17 cellular contexts compared by ENCODE assay signal in the genomic region with DNA sequence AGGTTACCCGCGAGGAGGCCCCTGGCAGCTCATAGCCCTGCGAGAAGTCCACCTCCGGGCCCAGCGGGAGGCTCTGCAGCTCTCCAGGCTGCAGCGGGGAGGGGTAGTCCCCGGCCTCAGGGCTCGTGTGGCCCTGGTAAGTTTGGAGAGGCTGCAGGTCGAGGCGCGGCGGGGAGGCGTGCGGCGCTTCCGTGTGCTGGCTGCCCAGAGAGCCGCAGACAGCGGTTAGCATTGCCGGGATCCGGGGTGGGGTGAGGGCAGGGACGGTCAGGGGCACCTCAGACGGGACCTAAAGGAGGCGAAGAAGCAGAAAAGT. TPM values are rescaled to one million over a fixed set of nuclear protein-coding genes. Genes with fewer than 3 reads are reported as not detected.
"Had no signal": no experiment of that assay in that cellular context is flagged by ENCODE, and none has a peak within 500 bp of the region (broad histone marks: within the 10 kb centered on the region; RNA-seq: fewer than 3 reads in every experiment).

No MANE protein-coding gene starts in this region.

- H3K36me3 Mint-ChIP-seq: natural killer cell treated with Interleukin-12 subunit alpha and Interleukin-12 subunit beta and Interleukin-15 and Interleukin-18, amount 100 ng/mL, for 72 hours had no signal

- H3K36me3 ChIP-seq: left ventricle myocardium inferior, right lobe of liver, stomach, thoracic aorta had no signal

- H3K9me3 Mint-ChIP-seq: activated T-helper 17 cell treated with anti-CD3 and anti-CD28 coated beads, Interleukin-2, amount 50 U/mL, for 72 hours; natural killer cell treated with Interleukin-12 subunit alpha and Interleukin-12 subunit beta and Interleukin-15 and Interleukin-18, amount 100 ng/mL, for 72 hours had no signal

- H3K27ac ChIP-seq: left ventricle myocardium inferior, right lobe of liver, stomach, thoracic aorta had no signal

- H3K4me3 Mint-ChIP-seq: activated T-helper 17 cell treated with anti-CD3 and anti-CD28 coated beads, Interleukin-2, amount 50 U/mL, for 72 hours; natural killer cell treated with Interleukin-12 subunit alpha and Interleukin-12 subunit beta and Interleukin-15 and Interleukin-18, amount 100 ng/mL, for 72 hours had no signal

- H3K9me3 ChIP-seq: left ventricle myocardium inferior, right lobe of liver, stomach, thoracic aorta had no signal

- ATAC-seq: activated T-helper 17 cell treated with anti-CD3 and anti-CD28 coated beads, Interleukin-2, amount 50 U/mL, for 72 hours; natural killer cell treated with Interleukin-12 subunit alpha and Interleukin-12 subunit beta and Interleukin-15 and Interleukin-18, amount 100 ng/mL, for 72 hours; right lobe of liver had no signal

- H3K27ac Mint-ChIP-seq: activated T-helper 17 cell treated with anti-CD3 and anti-CD28 coated beads, Interleukin-2, amount 50 U/mL, for 72 hours; natural killer cell treated with Interleukin-12 subunit alpha and Interleukin-12 subunit beta and Interleukin-15 and Interleukin-18, amount 100 ng/mL, for 72 hours had no signal

- H3K4me3 ChIP-seq: left ventricle myocardium inferior, right lobe of liver, stomach, thoracic aorta had no signal

- DNase-seq: activated CD4-positive, alpha-beta T cell treated with anti-CD3 and anti-CD28 coated beads, Interleukin-2, amount 50 U/mL, for 4 hours; activated CD4-positive, CD25-positive, alpha-beta regulatory T cell treated with anti-CD3 and anti-CD28 coated beads, Interleukin-2, amount 50 U/mL, for 72 hours; activated naive CD4-positive, alpha-beta T cell treated with Interleukin-2 at 50 U/mL for 16 hours; aorta; cortex of kidney; effector CD8-positive, alpha-beta T cell; foreskin fibroblast; glutamatergic neuron; kidney; left ventricle myocardium inferior; right lobe of liver; stomach; T-helper 9 cell had no signal

RNA-seq across cellular contexts. Expression of a gene that starts 2.8 kb away (rescaled TPM):
- total RNA-seq: thoracic aorta had no signal

RNA-seq across cellular contexts. Expression of a gene that starts 16.7 kb away (rescaled TPM):
- total RNA-seq: pulmonary artery endothelial cell, stomach had no signal
